9 cellular contexts compared by ENCODE assay signal in the genomic region with DNA sequence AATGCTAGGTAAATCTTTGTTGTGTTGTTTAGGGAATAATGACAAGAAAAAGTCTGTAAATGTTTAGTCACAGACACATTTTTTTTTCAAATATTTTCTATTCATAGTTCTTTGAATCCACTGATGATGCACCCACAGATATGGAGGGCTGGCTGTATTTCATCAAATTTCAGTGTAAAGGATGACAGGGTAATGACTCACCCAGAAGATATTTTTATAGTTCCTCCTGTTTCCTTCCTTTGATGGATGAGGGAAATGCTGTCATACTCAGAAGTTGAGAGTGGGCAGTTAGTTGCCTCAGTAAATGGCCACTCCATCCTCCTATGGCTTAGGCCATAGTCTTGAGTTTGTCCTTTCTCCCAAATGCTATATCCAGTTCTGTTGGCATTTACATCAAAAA.
DNase-seq lines count a peak whose midpoint lies in the region; FAIRE-seq and TF ChIP-seq lines count a peak whose summit lies in the region.
"Had no signal": no experiment of that assay in that cellular context is flagged by ENCODE, and none has a peak within 500 bp of the region (broad histone marks: within the 10 kb centered on the region; RNA-seq: fewer than 3 reads in every experiment).

No MANE protein-coding gene starts in this region.

- no peaks in the 10 kb centered on the region for H3K9me3 Mint-ChIP-seq in activated T-helper 2 cell treated with anti-CD3 and anti-CD28 coated beads, Interferon-gamma antibody, Interleukin-2, Interleukin-4, amounts not matched to agents 10 μg/mL and 5 μg/mL and 100 μg/mL, durations not matched to agents 14 hours and 24 hours and 36 hours

- no peaks in the 10 kb centered on the region for H3K27me3 ChIP-seq in kidney epithelial cell (ENCODE audit: control insufficient read depth, insufficient read depth, low read length)

- H3K36me3 Mint-ChIP-seq in activated T-helper 2 cell treated with anti-CD3 and anti-CD28 coated beads, Interferon-gamma antibody, Interleukin-2, Interleukin-4, amounts not matched to agents 10 μg/mL and 5 μg/mL and 100 μg/mL, durations not matched to agents 14 hours and 24 hours and 36 hours (ENCODE audit: low read depth): peaks cover 3% of the 10 kb centered on the region

- TF ChIP-seq CTCF in kidney epithelial cell (IDR thresholded peaks at IDR 0.05; ENCODE audit: insufficient read depth, low read length, poor library complexity, severe bottlenecking): no peak

- peak overlapping the region; percentile 3 for H3K27ac Mint-ChIP-seq in activated T-helper 2 cell treated with anti-CD3 and anti-CD28 coated beads, Interferon-gamma antibody, Interleukin-2, Interleukin-4, amounts not matched to agents 10 μg/mL and 5 μg/mL and 100 μg/mL, durations not matched to agents 14 hours and 24 hours and 36 hours

- peaks cover 2% of the 10 kb centered on the region for H3K27me3 Mint-ChIP-seq in activated T-helper 2 cell treated with anti-CD3 and anti-CD28 coated beads, Interferon-gamma antibody, Interleukin-2, Interleukin-4, amounts not matched to agents 10 μg/mL and 5 μg/mL and 100 μg/mL, durations not matched to agents 14 hours and 24 hours and 36 hours (ENCODE audit: low read depth)

- no peak for FAIRE-seq in GM12891 (lab: Jason Lieb, UNC)

- no peaks in the 10 kb centered on the region for H3K36me3 ChIP-seq in kidney epithelial cell (ENCODE audit: control insufficient read depth, insufficient read depth, low read length)

- no peak overlapping the region for H3K4me3 ChIP-seq in kidney epithelial cell (ENCODE audit: low read depth, low read length)

- no peak overlapping the region for H3K4me3 Mint-ChIP-seq in activated T-helper 2 cell treated with anti-CD3 and anti-CD28 coated beads, Interferon-gamma antibody, Interleukin-2, Interleukin-4, amounts not matched to agents 10 μg/mL and 5 μg/mL and 100 μg/mL, durations not matched to agents 14 hours and 24 hours and 36 hours (ENCODE audit: low read depth)

- intact Hi-C loops in activated T-helper 2 cell treated with anti-CD3 and anti-CD28 coated beads, Interferon-gamma antibody, Interleukin-2, Interleukin-4, amounts not matched to agents 10 μg/mL and 5 μg/mL and 100 μg/mL, durations not matched to agents 14 hours and 24 hours and 36 hours (cut with micrococcal nuclease): no loop called here

- DNase-seq in AG20443 (ENCODE audit: low spot score): peak; percentile 45
- DNase-seq in HT1080 (ENCODE audit: low read depth): peak; percentile 97
- DNase-seq in activated T-helper 2 cell treated with anti-CD3 and anti-CD28 coated beads, Interferon-gamma antibody, Interleukin-2, Interleukin-4, amounts not matched to agents 10 μg/mL and 5 μg/mL and 100 μg/mL, durations not matched to agents 14 hours and 24 hours and 36 hours (ENCODE audit: low spot score): no peak
- DNase-seq in kidney epithelial cell (ENCODE audit: low read depth): peak; percentile 51
- DNase-seq in GOT3 (lab: John Stamatoyannopoulos, UW): no peak
- DNase-seq in GM12891 (ENCODE audit: insufficient read length, low spot score): no peak
- no peak for DNase-seq in anterior cingulate cortex (lab: John Stamatoyannopoulos, UW)
- no peak for DNase-seq in HK-2 (ENCODE audit: unreplicated experiment)
- DNase-seq: NCI-H2081 had no signal

- H3K4me1 Mint-ChIP-seq in activated T-helper 2 cell treated with anti-CD3 and anti-CD28 coated beads, Interferon-gamma antibody, Interleukin-2, Interleukin-4, amounts not matched to agents 10 μg/mL and 5 μg/mL and 100 μg/mL, durations not matched to agents 14 hours and 24 hours and 36 hours (ENCODE audit: low read depth): peaks cover 29% of the 10 kb centered on the region

- no peak for TF ChIP-seq POLR2A in GM12891 (IDR thresholded peaks at IDR 0.05; ENCODE audit: low read depth, low read length)

TF ChIP-seq in GM12891, 5 proteins besides CTCF, POLR2A, EP300 and RAD21:
- no peak for TF ChIP-seq PAX5 (IDR thresholded peaks at IDR 0.05; ENCODE audit: insufficient read depth, low read length, severe bottlenecking)
- no peak for TF ChIP-seq POLR2AphosphoS5 (IDR thresholded peaks at IDR 0.05; ENCODE audit: low read depth, low read length)
- TF ChIP-seq SPI1 (IDR thresholded peaks at IDR 0.05; ENCODE audit: low read depth, low read length): no peak

Comparison
In these comparisons a context has a peak if more than half of its experiments do, and no peak if none do; other contexts are left out.
1. DNase-seq: peak in AG20443 (single experiment), HT1080 (single experiment) and kidney epithelial cell (single experiment); none in activated T-helper 2 cell treated with anti-CD3 and anti-CD28 coated beads, Interferon-gamma antibody, Interleukin-2, Interleukin-4, amounts not matched to agents 10 μg/mL and 5 μg/mL and 100 μg/mL, durations not matched to agents 14 hours and 24 hours and 36 hours (single experiment), GOT3 (single experiment), GM12891 (single experiment), anterior cingulate cortex (0 of 58) and HK-2 (single experiment).